Comparison of ENCODE assay signal across 8 cellular contexts in genomic region chr12:120713861-120714482, GRCh38. TPM values are rescaled to one million over a fixed set of nuclear protein-coding genes. Genes with fewer than 3 reads are reported as not detected.
A peak's percentile ranks its signal among the peaks of the same experiment; 100 is the strongest.
DNase-seq lines count a peak whose midpoint lies in the region; ATAC-seq and TF ChIP-seq lines count a peak whose summit lies in the region.

No MANE protein-coding gene starts in this region.

- no peak for ATAC-seq in HG02973 (IDR thresholded peaks at IDR 0.05; ENCODE audit: unreplicated experiment)

- no peak for TF ChIP-seq POLR2A in uterus (IDR thresholded peaks at IDR 0.05)

- H3K27ac ChIP-seq in uterus: no peak overlapping the region

- no peaks in the 10 kb centered on the region for H3K36me3 ChIP-seq in uterus

- no peaks in the 10 kb centered on the region for H3K27me3 ChIP-seq in uterus

- no peak overlapping the region for H3K4me3 ChIP-seq in uterus

- peaks cover 0 to 7% of the 10 kb centered on the region in 2 donors for H3K4me1 ChIP-seq in uterus

- TF ChIP-seq CTCF in GM12872 (IDR thresholded peaks at IDR 0.05; ENCODE audit: insufficient read depth, low read depth, low read length): peak; percentile 87
- TF ChIP-seq CTCF in uterus (IDR thresholded peaks at IDR 0.05): peak; percentile 72 to 87 (median 83)

- H3K9me3 ChIP-seq in uterus: no peaks in the 10 kb centered on the region

- intact Hi-C loops in posterior cingulate gyrus (cut with DNase I): loop anchor here (1.0 to 2.0 kb wide), 3 partner anchors 27 to 131 kb away; partner anchors contain the start of gene MLEC
- intact Hi-C loops in uterus (cut with DNase I; ENCODE audit: low total_unique reads): loop anchor here (5.0 kb wide), 1 partner anchor 67 kb away; no protein-coding TSS in a partner anchor

- DNase-seq in NCI-H1092 (lab: John Stamatoyannopoulos, UW): peak; percentile 64
- peak; percentile 75 for DNase-seq in SK-N-DZ (ENCODE audit: low spot score)
- peak in 3 of 4 experiments; percentile 8 to 44 (median 36) for DNase-seq in activated naive CD4-positive, alpha-beta T cell (lab: John Stamatoyannopoulos, UW)
- DNase-seq in globus pallidus (ENCODE audit: low spot score): peak; percentile 79
- peak in 6 of 10 donors; percentile 56 to 93 (median 70) for DNase-seq in posterior cingulate gyrus
- peak; percentile 46 to 79 for DNase-seq in uterus

RNA-seq across cellular contexts. Expression of gene UNC119B, which starts 3.7 kb away (rescaled TPM):
- polyA plus RNA-seq in SK-N-DZ (2014; cell fraction: cytosol; rRNA removed): 32.6 TPM in 2 replicates
- polyA plus RNA-seq in SK-N-DZ (2014; cell fraction: nucleus; rRNA removed): 22.6 and 23.9 TPM in 2 replicates
- total RNA-seq in uterus: 10 to 100 TPM; 13.8 to 44.8 (median 32.1) TPM

RNA-seq across cellular contexts. Expression of gene ACADS, which starts 11.7 kb away (rescaled TPM):
- polyA plus RNA-seq in SK-N-DZ (2014; cell fraction: cytosol; rRNA removed): 9.8 and 12.4 TPM in 2 replicates
- 43.7 and 49.1 TPM in 2 replicates for polyA plus RNA-seq in SK-N-DZ (2014; cell fraction: nucleus; rRNA removed)
- total RNA-seq in uterus: 10 to 100 TPM in 3 of 4 donors, 1 to 10 TPM in 1; 1.2 to 46.1 (median 13.9) TPM

RNA-seq across cellular contexts. Expression of gene MLEC, which starts 27.0 kb away (rescaled TPM):
- polyA plus RNA-seq in SK-N-DZ (2014; cell fraction: cytosol; rRNA removed): 74.0 and 94.2 TPM in 2 replicates
- polyA plus RNA-seq in SK-N-DZ (2014; cell fraction: nucleus; rRNA removed): 49.1 and 55.5 TPM in 2 replicates
- 100 to 1,000 TPM in 1 of 4 donors, 10 to 100 TPM in 3; 15.6 to 108 (median 53.5) TPM for total RNA-seq in uterus
